In genomic region chr12:6826734-6827436, GRCh38 we compare ENCODE assay signal across 8 cellular contexts. TPM values are rescaled to one million over a fixed set of nuclear protein-coding genes. Genes with fewer than 3 reads are reported as not detected.
DNase-seq lines count a peak whose midpoint lies in the region; ATAC-seq and TF ChIP-seq lines count a peak whose summit lies in the region.

No MANE protein-coding gene starts in this region.

- peaks cover 21% of the 10 kb centered on the region for H3K4me1 Mint-ChIP-seq in T-helper 2 cell treated with Interferon-gamma antibody and Interleukin-4, amounts not matched to agents 5 μg/mL and 100 μg/mL, for 36 hours (ENCODE audit: low read depth)

- no peak for DNase-seq in T-helper 2 cell treated with Interferon-gamma antibody and Interleukin-4, amounts not matched to agents 5 μg/mL and 100 μg/mL, for 36 hours (ENCODE audit: low spot score)
- DNase-seq in T-helper 2 cell (no peak), SK-N-MC (ENCODE audit: low read depth, low spot score) (no peak), left ventricle myocardium inferior (no peak)

- no peak for TF ChIP-seq CTCF in left ventricle myocardium inferior (IDR thresholded peaks at IDR 0.05; ENCODE audit: borderline replicate concordance)

- intact Hi-C loops in left ventricle myocardium inferior (cut with micrococcal nuclease) = loop anchor here (5.0 kb wide), 1 partner anchor 80 kb away; no protein-coding TSS in a partner anchor

- H3K9ac ChIP-seq in SK-N-MC (ENCODE audit: insufficient read length) (peak overlapping the region; percentile 70), skeletal muscle tissue (ENCODE audit: low read depth in 1 of 3, low read length in 3 of 3) (peak overlapping the region in 1 of 3 donors; percentile 25)

- H3K36me3 ChIP-seq in SK-N-MC (ENCODE audit: insufficient read depth, low read length) (peaks cover 4% of the 10 kb centered on the region; the same call in 1 of the 2 replicates), left ventricle myocardium inferior (peaks cover 10% of the 10 kb centered on the region), skeletal muscle tissue (ENCODE audit: control insufficient read depth in 3 of 3, insufficient read depth in 3 of 3, low read length in 3 of 3) (peaks cover 0 to 3% (median 0%) of the 10 kb centered on the region in 3 donors)

- peaks cover 19% of the 10 kb centered on the region for H3K27me3 ChIP-seq in left ventricle myocardium inferior (ENCODE audit: low read depth)
- H3K27me3 ChIP-seq in skeletal muscle tissue (ENCODE audit: control insufficient read depth in 3 of 3, insufficient read depth in 3 of 3, low read length in 3 of 3) = peaks cover 36 to 82% (median 63%) of the 10 kb centered on the region in 3 donors

- peak overlapping the region; percentile 10 for H3K27ac Mint-ChIP-seq in T-helper 2 cell treated with Interferon-gamma antibody and Interleukin-4, amounts not matched to agents 5 μg/mL and 100 μg/mL, for 36 hours

- peak overlapping the region; percentile 83 for H3K27ac ChIP-seq in SK-N-MC
- peak overlapping the region; percentile 40 for H3K27ac ChIP-seq in left ventricle myocardium inferior (replicated peaks)
- H3K27ac ChIP-seq in skeletal muscle tissue (ENCODE audit: low read depth, low read length) = peak overlapping the region; percentile 25

- H3K9me3 ChIP-seq in SK-N-MC (ENCODE audit: low read depth, low read length) (no peaks in the 10 kb centered on the region), left ventricle myocardium inferior (replicated peaks) (no peaks in the 10 kb centered on the region), skeletal muscle tissue (ENCODE audit: control insufficient read depth in 3 of 3, low read length in 3 of 3) (no peaks in the 10 kb centered on the region)

- no peaks in the 10 kb centered on the region for H3K36me3 Mint-ChIP-seq in T-helper 2 cell treated with Interferon-gamma antibody and Interleukin-4, amounts not matched to agents 5 μg/mL and 100 μg/mL, for 36 hours (ENCODE audit: low read depth)

- peak overlapping the region; percentile 74 for H3K4me3 ChIP-seq in SK-N-MC
- peak overlapping the region; percentile 92 for H3K4me3 ChIP-seq in left ventricle myocardium inferior
- peak overlapping the region in 1 of 3 donors; percentile 43 for H3K4me3 ChIP-seq in skeletal muscle tissue (ENCODE audit: low read length in 3 of 3)

- H3K4me1 ChIP-seq in left ventricle myocardium inferior (peaks cover 53% of the 10 kb centered on the region), skeletal muscle tissue (ENCODE audit: control insufficient read depth in 3 of 3, insufficient read depth in 3 of 3, low read length in 3 of 3) (peaks cover 25 to 30% (median 28%) of the 10 kb centered on the region in 3 donors)

- H3K4me3 Mint-ChIP-seq in T-helper 2 cell treated with Interferon-gamma antibody and Interleukin-4, amounts not matched to agents 5 μg/mL and 100 μg/mL, for 36 hours = peak overlapping the region; percentile 55

- H3K9me3 Mint-ChIP-seq in T-helper 2 cell treated with Interferon-gamma antibody and Interleukin-4, amounts not matched to agents 5 μg/mL and 100 μg/mL, for 36 hours = no peaks in the 10 kb centered on the region

- H3K27me3 Mint-ChIP-seq in T-helper 2 cell treated with Interferon-gamma antibody and Interleukin-4, amounts not matched to agents 5 μg/mL and 100 μg/mL, for 36 hours (ENCODE audit: low read depth) = peaks cover 61% of the 10 kb centered on the region

- no peak for ATAC-seq in HG02588 (IDR thresholded peaks at IDR 0.05; ENCODE audit: unreplicated experiment)
- ATAC-seq in HG03565 (IDR thresholded peaks at IDR 0.05; ENCODE audit: unreplicated experiment) = no peak
- no peak for ATAC-seq in HG03139 (IDR thresholded peaks at IDR 0.05; ENCODE audit: unreplicated experiment)

RNA-seq across cellular contexts. Expression of gene P3H3, which starts 1.3 kb away (rescaled TPM):
- total RNA-seq in left ventricle myocardium inferior (17.5 TPM), skeletal muscle tissue (19.8 TPM)

RNA-seq across cellular contexts. Expression of gene GPR162, which starts 5.3 kb away (rescaled TPM):
- total RNA-seq in left ventricle myocardium inferior = 6.5 TPM
- total RNA-seq in skeletal muscle tissue = 8.9 TPM

RNA-seq across cellular contexts. Expression of gene GNB3, which starts 13.8 kb away (rescaled TPM):
- total RNA-seq in left ventricle myocardium inferior (7.5 TPM), skeletal muscle tissue (3.7 TPM)

RNA-seq across cellular contexts. Expression of gene CDCA3, which starts 24.2 kb away (rescaled TPM):
- total RNA-seq in left ventricle myocardium inferior (0.55 TPM), skeletal muscle tissue (3.1 TPM)

RNA-seq across cellular contexts. Expression of gene USP5, which starts 25.1 kb away (rescaled TPM):
- total RNA-seq in left ventricle myocardium inferior (73.6 TPM), skeletal muscle tissue (61.6 TPM)

Comparison
In these comparisons a context has a peak if more than half of its experiments do, and no peak if none do; other contexts are left out.
1. H3K27ac ChIP-seq: peak in every context shown above with its lines; median percentile 83 in SK-N-MC; 40 in left ventricle myocardium inferior; 25 in skeletal muscle tissue.